Comparison of ENCODE assay signal across 1 cellular context in the genomic region with DNA sequence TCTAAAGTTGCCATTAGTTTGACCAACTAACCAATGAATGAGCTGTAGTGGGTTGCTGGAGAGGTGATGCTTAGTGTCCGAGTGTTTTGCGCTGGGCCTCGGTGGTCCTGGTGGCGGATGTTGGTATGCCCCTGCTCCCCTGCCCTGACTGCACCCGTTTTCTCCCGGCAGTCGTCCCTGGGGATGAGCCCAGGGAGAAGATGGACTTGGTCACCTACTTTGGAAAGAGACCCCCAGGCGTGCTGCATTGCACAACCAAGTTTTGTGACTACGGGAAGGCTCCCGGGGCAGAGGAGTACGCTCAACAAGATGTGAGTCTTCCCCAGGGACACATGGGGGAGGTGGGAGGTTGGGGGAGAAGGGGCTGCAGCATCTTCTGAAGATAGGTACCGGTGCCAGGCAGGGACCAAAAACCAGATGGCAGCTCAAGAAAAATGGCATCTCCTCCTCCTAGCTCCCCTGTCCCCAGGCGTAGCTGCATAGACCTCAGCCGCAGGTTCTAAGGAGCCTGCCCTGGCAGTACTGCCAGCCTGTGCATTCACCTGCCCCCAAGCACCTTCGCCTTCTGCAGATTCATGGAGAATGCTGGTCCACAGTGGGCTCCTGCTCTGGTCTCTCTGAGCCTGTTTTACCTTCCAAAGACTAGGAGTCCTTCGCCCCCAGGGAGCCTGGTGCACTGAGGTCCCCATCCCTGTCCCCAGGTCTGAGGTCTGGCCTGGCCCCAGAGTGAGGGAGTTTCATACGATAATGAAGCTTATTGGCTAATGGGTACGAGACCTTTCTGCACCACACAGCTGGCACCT.
TF ChIP-seq lines count a peak whose summit lies in the region.

No MANE protein-coding gene starts in this region.

TF ChIP-seq in GM23338, 12 proteins besides CTCF, POLR2A, EP300 and RAD21:
- TF ChIP-seq, protein P1, sequence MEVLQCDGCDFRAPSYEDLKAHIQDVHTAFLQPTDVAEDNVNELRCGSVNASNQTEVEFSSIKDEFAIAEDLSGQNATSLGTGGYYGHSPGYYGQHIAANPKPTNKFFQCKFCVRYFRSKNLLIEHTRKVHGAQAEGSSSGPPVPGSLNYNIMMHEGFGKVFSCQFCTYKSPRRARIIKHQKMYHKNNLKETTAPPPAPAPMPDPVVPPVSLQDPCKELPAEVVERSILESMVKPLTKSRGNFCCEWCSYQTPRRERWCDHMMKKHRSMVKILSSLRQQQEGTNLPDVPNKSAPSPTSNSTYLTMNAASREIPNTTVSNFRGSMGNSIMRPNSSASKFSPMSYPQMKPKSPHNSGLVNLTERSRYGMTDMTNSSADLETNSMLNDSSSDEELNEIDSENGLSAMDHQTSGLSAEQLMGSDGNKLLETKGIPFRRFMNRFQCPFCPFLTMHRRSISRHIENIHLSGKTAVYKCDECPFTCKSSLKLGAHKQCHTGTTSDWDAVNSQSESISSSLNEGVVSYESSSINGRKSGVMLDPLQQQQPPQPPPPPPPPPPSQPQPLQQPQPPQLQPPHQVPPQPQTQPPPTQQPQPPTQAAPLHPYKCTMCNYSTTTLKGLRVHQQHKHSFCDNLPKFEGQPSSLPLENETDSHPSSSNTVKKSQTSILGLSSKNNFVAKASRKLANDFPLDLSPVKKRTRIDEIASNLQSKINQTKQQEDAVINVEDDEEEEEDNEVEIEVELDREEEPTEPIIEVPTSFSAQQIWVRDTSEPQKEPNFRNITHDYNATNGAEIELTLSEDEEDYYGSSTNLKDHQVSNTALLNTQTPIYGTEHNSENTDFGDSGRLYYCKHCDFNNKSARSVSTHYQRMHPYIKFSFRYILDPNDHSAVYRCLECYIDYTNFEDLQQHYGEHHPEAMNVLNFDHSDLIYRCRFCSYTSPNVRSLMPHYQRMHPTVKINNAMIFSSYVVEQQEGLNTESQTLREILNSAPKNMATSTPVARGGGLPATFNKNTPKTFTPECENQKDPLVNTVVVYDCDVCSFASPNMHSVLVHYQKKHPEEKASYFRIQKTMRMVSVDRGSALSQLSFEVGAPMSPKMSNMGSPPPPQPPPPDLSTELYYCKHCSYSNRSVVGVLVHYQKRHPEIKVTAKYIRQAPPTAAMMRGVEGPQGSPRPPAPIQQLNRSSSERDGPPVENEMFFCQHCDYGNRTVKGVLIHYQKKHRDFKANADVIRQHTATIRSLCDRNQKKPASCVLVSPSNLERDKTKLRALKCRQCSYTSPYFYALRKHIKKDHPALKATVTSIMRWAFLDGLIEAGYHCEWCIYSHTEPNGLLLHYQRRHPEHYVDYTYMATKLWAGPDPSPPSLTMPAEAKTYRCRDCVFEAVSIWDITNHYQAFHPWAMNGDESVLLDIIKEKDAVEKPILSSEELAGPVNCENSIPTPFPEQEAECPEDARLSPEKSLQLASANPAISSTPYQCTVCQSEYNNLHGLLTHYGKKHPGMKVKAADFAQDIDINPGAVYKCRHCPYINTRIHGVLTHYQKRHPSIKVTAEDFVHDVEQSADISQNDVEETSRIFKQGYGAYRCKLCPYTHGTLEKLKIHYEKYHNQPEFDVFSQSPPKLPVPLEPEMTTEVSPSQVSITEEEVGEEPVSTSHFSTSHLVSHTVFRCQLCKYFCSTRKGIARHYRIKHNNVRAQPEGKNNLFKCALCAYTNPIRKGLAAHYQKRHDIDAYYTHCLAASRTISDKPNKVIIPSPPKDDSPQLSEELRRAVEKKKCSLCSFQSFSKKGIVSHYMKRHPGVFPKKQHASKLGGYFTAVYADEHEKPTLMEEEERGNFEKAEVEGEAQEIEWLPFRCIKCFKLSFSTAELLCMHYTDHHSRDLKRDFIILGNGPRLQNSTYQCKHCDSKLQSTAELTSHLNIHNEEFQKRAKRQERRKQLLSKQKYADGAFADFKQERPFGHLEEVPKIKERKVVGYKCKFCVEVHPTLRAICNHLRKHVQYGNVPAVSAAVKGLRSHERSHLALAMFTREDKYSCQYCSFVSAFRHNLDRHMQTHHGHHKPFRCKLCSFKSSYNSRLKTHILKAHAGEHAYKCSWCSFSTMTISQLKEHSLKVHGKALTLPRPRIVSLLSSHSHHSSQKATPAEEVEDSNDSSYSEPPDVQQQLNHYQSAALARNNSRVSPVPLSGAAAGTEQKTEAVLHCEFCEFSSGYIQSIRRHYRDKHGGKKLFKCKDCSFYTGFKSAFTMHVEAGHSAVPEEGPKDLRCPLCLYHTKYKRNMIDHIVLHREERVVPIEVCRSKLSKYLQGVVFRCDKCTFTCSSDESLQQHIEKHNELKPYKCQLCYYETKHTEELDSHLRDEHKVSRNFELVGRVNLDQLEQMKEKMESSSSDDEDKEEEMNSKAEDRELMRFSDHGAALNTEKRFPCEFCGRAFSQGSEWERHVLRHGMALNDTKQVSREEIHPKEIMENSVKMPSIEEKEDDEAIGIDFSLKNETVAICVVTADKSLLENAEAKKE (CRISPR knock-in tag; IDR thresholded peaks at IDR 0.05): no peak
- TF ChIP-seq POLR2AphosphoS5 (IDR thresholded peaks at IDR 0.05; ENCODE audit: low read depth) (no peak; the same call in 1 of the 2 replicates), ZNF114 (CRISPR knock-in tag; IDR thresholded peaks at IDR 0.05) (no peak), STAT1 (IDR thresholded peaks at IDR 0.05; ENCODE audit: unreplicated experiment) (no peak), ZNF331 (CRISPR knock-in tag; IDR thresholded peaks at IDR 0.05; ENCODE audit: low read depth) (no peak), JUNB (IDR thresholded peaks at IDR 0.05; ENCODE audit: unreplicated experiment) (no peak), EZH2 (IDR thresholded peaks at IDR 0.05; ENCODE audit: low read depth, unreplicated experiment) (no peak), NANOG (IDR thresholded peaks at IDR 0.05; ENCODE audit: borderline replicate concordance) (no peak), EZH2phosphoT487 (IDR thresholded peaks at IDR 0.05; ENCODE audit: unreplicated experiment) (no peak)
- TF ChIP-seq, protein P2, sequence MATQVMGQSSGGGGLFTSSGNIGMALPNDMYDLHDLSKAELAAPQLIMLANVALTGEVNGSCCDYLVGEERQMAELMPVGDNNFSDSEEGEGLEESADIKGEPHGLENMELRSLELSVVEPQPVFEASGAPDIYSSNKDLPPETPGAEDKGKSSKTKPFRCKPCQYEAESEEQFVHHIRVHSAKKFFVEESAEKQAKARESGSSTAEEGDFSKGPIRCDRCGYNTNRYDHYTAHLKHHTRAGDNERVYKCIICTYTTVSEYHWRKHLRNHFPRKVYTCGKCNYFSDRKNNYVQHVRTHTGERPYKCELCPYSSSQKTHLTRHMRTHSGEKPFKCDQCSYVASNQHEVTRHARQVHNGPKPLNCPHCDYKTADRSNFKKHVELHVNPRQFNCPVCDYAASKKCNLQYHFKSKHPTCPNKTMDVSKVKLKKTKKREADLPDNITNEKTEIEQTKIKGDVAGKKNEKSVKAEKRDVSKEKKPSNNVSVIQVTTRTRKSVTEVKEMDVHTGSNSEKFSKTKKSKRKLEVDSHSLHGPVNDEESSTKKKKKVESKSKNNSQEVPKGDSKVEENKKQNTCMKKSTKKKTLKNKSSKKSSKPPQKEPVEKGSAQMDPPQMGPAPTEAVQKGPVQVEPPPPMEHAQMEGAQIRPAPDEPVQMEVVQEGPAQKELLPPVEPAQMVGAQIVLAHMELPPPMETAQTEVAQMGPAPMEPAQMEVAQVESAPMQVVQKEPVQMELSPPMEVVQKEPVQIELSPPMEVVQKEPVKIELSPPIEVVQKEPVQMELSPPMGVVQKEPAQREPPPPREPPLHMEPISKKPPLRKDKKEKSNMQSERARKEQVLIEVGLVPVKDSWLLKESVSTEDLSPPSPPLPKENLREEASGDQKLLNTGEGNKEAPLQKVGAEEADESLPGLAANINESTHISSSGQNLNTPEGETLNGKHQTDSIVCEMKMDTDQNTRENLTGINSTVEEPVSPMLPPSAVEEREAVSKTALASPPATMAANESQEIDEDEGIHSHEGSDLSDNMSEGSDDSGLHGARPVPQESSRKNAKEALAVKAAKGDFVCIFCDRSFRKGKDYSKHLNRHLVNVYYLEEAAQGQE (IDR thresholded peaks at IDR 0.05; ENCODE audit: unreplicated experiment): no peak
- TF ChIP-seq, protein P3, sequence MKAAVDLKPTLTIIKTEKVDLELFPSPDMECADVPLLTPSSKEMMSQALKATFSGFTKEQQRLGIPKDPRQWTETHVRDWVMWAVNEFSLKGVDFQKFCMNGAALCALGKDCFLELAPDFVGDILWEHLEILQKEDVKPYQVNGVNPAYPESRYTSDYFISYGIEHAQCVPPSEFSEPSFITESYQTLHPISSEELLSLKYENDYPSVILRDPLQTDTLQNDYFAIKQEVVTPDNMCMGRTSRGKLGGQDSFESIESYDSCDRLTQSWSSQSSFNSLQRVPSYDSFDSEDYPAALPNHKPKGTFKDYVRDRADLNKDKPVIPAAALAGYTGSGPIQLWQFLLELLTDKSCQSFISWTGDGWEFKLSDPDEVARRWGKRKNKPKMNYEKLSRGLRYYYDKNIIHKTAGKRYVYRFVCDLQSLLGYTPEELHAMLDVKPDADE (IDR thresholded peaks at IDR 0.05): no peak
